15 cellular contexts compared by ENCODE assay signal in the genomic region with DNA sequence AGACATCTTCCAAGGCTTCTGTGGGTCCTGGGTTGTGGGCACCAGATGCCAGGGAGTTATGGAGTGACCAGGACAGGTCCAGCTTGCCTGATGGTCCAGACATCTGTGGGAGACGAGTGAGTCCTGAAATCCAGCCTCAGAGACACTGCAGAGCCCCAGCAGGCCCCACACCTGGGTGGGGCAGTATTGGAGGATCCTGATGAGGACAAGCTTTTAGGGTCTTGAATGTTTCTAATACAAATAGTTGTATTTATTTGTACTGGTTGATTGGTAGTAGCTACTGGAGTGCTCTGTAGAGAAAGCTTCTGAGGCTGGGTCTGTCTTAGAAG.
DNase-seq lines count a peak whose midpoint lies in the region; ATAC-seq, FAIRE-seq and TF ChIP-seq lines count a peak whose summit lies in the region.
"Had no signal": no experiment of that assay in that cellular context is flagged by ENCODE, and none has a peak within 500 bp of the region (broad histone marks: within the 10 kb centered on the region; RNA-seq: fewer than 3 reads in every experiment).

No MANE protein-coding gene starts in this region.

- TF ChIP-seq RAD21 in A549 (conservative IDR thresholded peaks at IDR 0.05 in 1 of 2, IDR thresholded peaks at IDR 0.05 in 1 of 2): no peak

- POLR2A ChIA-PET in A549 (lab: Yijun Ruan, JAX) (no interaction called here), PC-3 (lab: Charles Lee; ENCODE audit: unreplicated experiment) (no interaction called here)
- POLR2A ChIA-PET in activated CD4-positive, alpha-beta T cell treated with anti-CD3 and anti-CD28 coated beads for 36 hours (lab: Charles Lee): no interaction called here

- peaks cover 6% of the 10 kb centered on the region; the same call in 1 of the 2 replicates for H3K27me3 ChIP-seq in GM23338 (ENCODE audit: insufficient read depth)
- H3K27me3 ChIP-seq in PC-3 (ENCODE audit: low read length): no peaks in the 10 kb centered on the region

- no peaks in the 10 kb centered on the region for H3K79me2 ChIP-seq in GM23338 (replicated peaks; ENCODE audit: insufficient read depth)
- H3K79me2 ChIP-seq in PC-3 (ENCODE audit: low read length): no peaks in the 10 kb centered on the region

- no peaks in the 10 kb centered on the region for H3K4me1 Mint-ChIP-seq in GM23338
- H3K4me1 Mint-ChIP-seq in activated CD4-positive, alpha-beta T cell treated with anti-CD3 and anti-CD28 coated beads for 36 hours: peaks cover 4% of the 10 kb centered on the region

- H3K9me3 Mint-ChIP-seq in GM23338: no peaks in the 10 kb centered on the region
- no peaks in the 10 kb centered on the region for H3K9me3 Mint-ChIP-seq in activated CD4-positive, alpha-beta T cell treated with anti-CD3 and anti-CD28 coated beads for 36 hours (ENCODE audit: low read depth)
- H3K9me3 Mint-ChIP-seq: CD8-positive, alpha-beta T cell; T-helper 1 cell treated with Interleukin-12 subunit alpha and Interleukin-12 subunit beta and Interleukin-4 antibody, amounts not matched to agents 30 μg/mL and 1 μg/mL, for 36 hours had no signal

- no peak overlapping the region for H3K4me3 ChIP-seq in A549
- H3K4me3 ChIP-seq in GM23338: no peak overlapping the region
- no peak overlapping the region for H3K4me3 ChIP-seq in PC-3 (ENCODE audit: low read length)
- H3K4me3 ChIP-seq: GM23248 had no signal

- no peak overlapping the region for H3K9ac ChIP-seq in PC-3 (ENCODE audit: low read length)
- H3K9ac ChIP-seq: GM23248 had no signal

- H3K27ac ChIP-seq in A549: peak overlapping the region in 1 of 2 experiments; percentile 47; a peak in 2 of 6 replicates
- no peak overlapping the region for H3K27ac ChIP-seq in GM23338 (ENCODE audit: low read depth)
- no peak overlapping the region for H3K27ac ChIP-seq in PC-3 (ENCODE audit: low read length)
- H3K27ac ChIP-seq: GM23248 had no signal

- no peak for TF ChIP-seq EP300 in A549 (IDR thresholded peaks at IDR 0.05)

- ATAC-seq in A549: peak; percentile 33 to 35; a peak in 3 of 6 replicates
- peak; percentile 16 for ATAC-seq in GM23338
- no peak for ATAC-seq in PC-3
- no peak for ATAC-seq in GM19328 (IDR thresholded peaks at IDR 0.05; ENCODE audit: unreplicated experiment)
- ATAC-seq in GM18867 (IDR thresholded peaks at IDR 0.05; ENCODE audit: unreplicated experiment): no peak
- no peak for ATAC-seq in activated CD4-positive, alpha-beta T cell treated with anti-CD3 and anti-CD28 coated beads for 36 hours
- ATAC-seq: CD8-positive, alpha-beta T cell had no signal

- no TSS peak for BruUV-seq in PC-3 (replicated peaks; lab: Mats Ljungman, UMichigan)

- H3K4me2 ChIP-seq in A549 (peak overlapping the region; percentile 58), GM23338 (no peak overlapping the region), PC-3 (ENCODE audit: low read length) (peak overlapping the region; percentile 57)

- no peak for FAIRE-seq in A549 (lab: Jason Lieb, UNC)
- FAIRE-seq: RCC 7860 had no signal

- H4K20me1 ChIP-seq in GM23338 (replicated peaks; ENCODE audit: insufficient read depth) (no peaks in the 10 kb centered on the region), PC-3 (ENCODE audit: low read length) (no peaks in the 10 kb centered on the region)

- H3K36me3 ChIP-seq in GM23338 (ENCODE audit: insufficient read depth) (no peaks in the 10 kb centered on the region), PC-3 (ENCODE audit: low read depth, low read length) (no peaks in the 10 kb centered on the region)

- intact Hi-C loops in PC-3 (cut with micrococcal nuclease): loop anchor here (2.0 kb wide), 1 partner anchor 217 kb away; no protein-coding TSS in a partner anchor
- intact Hi-C loops in activated CD4-positive, alpha-beta T cell treated with anti-CD3 and anti-CD28 coated beads for 36 hours (cut with DNase I, micrococcal nuclease): loop anchor here (2.0 to 5.0 kb wide), 2 partner anchors 90 to 217 kb away; no protein-coding TSS in a partner anchor

- peak overlapping the region; percentile 87 for H2AFZ ChIP-seq in GM23338
- peak overlapping the region; percentile 69 for H2AFZ ChIP-seq in PC-3 (ENCODE audit: low read length)

- no peaks in the 10 kb centered on the region for H3K9me2 ChIP-seq in GM23338 (ENCODE audit: insufficient read depth)
- no peaks in the 10 kb centered on the region for H3K9me2 ChIP-seq in PC-3 (replicated peaks; ENCODE audit: low read length)

- no peaks in the 10 kb centered on the region for H3K9me3 ChIP-seq in A549
- no peaks in the 10 kb centered on the region for H3K9me3 ChIP-seq in PC-3 (ENCODE audit: low read length)

- no peak overlapping the region for H3K27ac Mint-ChIP-seq in GM23338
- H3K27ac Mint-ChIP-seq in activated CD4-positive, alpha-beta T cell treated with anti-CD3 and anti-CD28 coated beads for 36 hours: no peak overlapping the region
- H3K27ac Mint-ChIP-seq: CD8-positive, alpha-beta T cell; T-helper 1 cell treated with Interleukin-12 subunit alpha and Interleukin-12 subunit beta and Interleukin-4 antibody, amounts not matched to agents 30 μg/mL and 1 μg/mL, for 36 hours had no signal

- no peak for TF ChIP-seq CTCF in A549 (IDR thresholded peaks at IDR 0.05)
- TF ChIP-seq CTCF in GM23338 (conservative IDR thresholded peaks at IDR 0.05; ENCODE audit: low read depth in 2 of 2): no peak
- TF ChIP-seq CTCF in PC-3 (conservative IDR thresholded peaks at IDR 0.05; ENCODE audit: low read depth, low read length): 0 out of 2 replicates have a peak, but pooled peaks have one; percentile 5

- no peaks in the 10 kb centered on the region for H3K36me3 Mint-ChIP-seq in GM23338 (ENCODE audit: low read depth)
- no peaks in the 10 kb centered on the region for H3K36me3 Mint-ChIP-seq in activated CD4-positive, alpha-beta T cell treated with anti-CD3 and anti-CD28 coated beads for 36 hours (ENCODE audit: low read depth)
- H3K36me3 Mint-ChIP-seq: CD8-positive, alpha-beta T cell had no signal

- DNase-seq in A549 (ENCODE audit: low read depth in 1 of 2, low spot score in 1 of 2) (no peak), GM23338 (ENCODE audit: low spot score) (no peak), PC-3 (no peak), mesenteric fat pad (ENCODE audit: low spot score) (peak; percentile 69)
- no peak for DNase-seq in activated CD4-positive, alpha-beta T cell treated with anti-CD3 and anti-CD28 coated beads for 36 hours
- DNase-seq in NK-92 treated with Interleukin-12 subunit alpha and Interleukin-12 subunit beta, amount 100 ng/mL, for 24 hours (lab: John Stamatoyannopoulos, UW): no peak
- DNase-seq: DMS79, NCI-H1436 treated with DMSO at 0.1 percent for 48 hours, NCI-H2029 treated with DMSO at 0.1 percent for 48 hours had no signal

- H3K27me3 Mint-ChIP-seq in GM23338 (ENCODE audit: insufficient read depth, low read depth, poor library complexity): peaks cover 4% of the 10 kb centered on the region
- H3K27me3 Mint-ChIP-seq in activated CD4-positive, alpha-beta T cell treated with anti-CD3 and anti-CD28 coated beads for 36 hours: peaks cover 15% of the 10 kb centered on the region

- 0 out of 3 replicates have a peak, but pooled peaks cover 4% of the 10 kb centered on the region for H3K4me1 ChIP-seq in A549
- no peaks in the 10 kb centered on the region for H3K4me1 ChIP-seq in GM23338 (ENCODE audit: insufficient read depth)
- peaks cover 4% of the 10 kb centered on the region for H3K4me1 ChIP-seq in PC-3 (ENCODE audit: insufficient read depth, low read length)

- H3F3A ChIP-seq in GM23338 (replicated peaks; ENCODE audit: low read depth) (0 out of 2 replicates have a peak, but pooled peaks cover 4% of the 10 kb centered on the region), PC-3 (ENCODE audit: low read length, unreplicated experiment) (no peaks in the 10 kb centered on the region)

- H3K4me3 Mint-ChIP-seq in GM23338: no peak overlapping the region
- H3K4me3 Mint-ChIP-seq in activated CD4-positive, alpha-beta T cell treated with anti-CD3 and anti-CD28 coated beads for 36 hours: no peak overlapping the region
- H3K4me3 Mint-ChIP-seq: CD8-positive, alpha-beta T cell; T-helper 1 cell treated with Interleukin-12 subunit alpha and Interleukin-12 subunit beta and Interleukin-4 antibody, amounts not matched to agents 30 μg/mL and 1 μg/mL, for 36 hours had no signal

- no peak for TF ChIP-seq POLR2A in A549 (IDR thresholded peaks at IDR 0.05; ENCODE audit: low read length)

- WGBS in A549 (ENCODE audit: missing lambda C conversion rate): 0% methylated on average over 1 of the region's 1 CpG

- CTCF ChIA-PET in A549 (lab: Yijun Ruan, JAX): interaction anchor here (0.6 to 4.5 kb wide), 42 partner anchors 9 to 518 kb away, joined by 3 to 87 read pairs (median 4); a partner anchor contains a TSS
- CTCF ChIA-PET in PC-3 (lab: Charles Lee): interaction anchor here (0.6 to 1.9 kb wide), 5 partner anchors 15 to 242 kb away, joined by 3 to 15 read pairs (median 6); no protein-coding TSS in a partner anchor
- CTCF ChIA-PET in activated CD4-positive, alpha-beta T cell treated with anti-CD3 and anti-CD28 coated beads for 36 hours (lab: Charles Lee): interaction anchor here (0.6 to 3.0 kb wide), 18 partner anchors 9 to 564 kb away, joined by 3 to 26 read pairs (median 4); no protein-coding TSS in a partner anchor

TF ChIP-seq in A549, 52 proteins besides CTCF, POLR2A, EP300 and RAD21:
- TF ChIP-seq EHF (CRISPR knock-in tag; IDR thresholded peaks at IDR 0.05): no peak
- TF ChIP-seq ZFP36 (IDR thresholded peaks at IDR 0.05; ENCODE audit: borderline replicate concordance, partially characterized antibody): no peak
- no peak for TF ChIP-seq CBX2 (IDR thresholded peaks at IDR 0.05; ENCODE audit: borderline replicate concordance, low read depth)

TF ChIP-seq in GM23338, 12 proteins besides CTCF, POLR2A, EP300 and RAD21 (continues in another document):
- no peak for TF ChIP-seq CREB1 (CRISPR knock-in tag; IDR thresholded peaks at IDR 0.05; ENCODE audit: low read depth)
- TF ChIP-seq, protein P1, sequence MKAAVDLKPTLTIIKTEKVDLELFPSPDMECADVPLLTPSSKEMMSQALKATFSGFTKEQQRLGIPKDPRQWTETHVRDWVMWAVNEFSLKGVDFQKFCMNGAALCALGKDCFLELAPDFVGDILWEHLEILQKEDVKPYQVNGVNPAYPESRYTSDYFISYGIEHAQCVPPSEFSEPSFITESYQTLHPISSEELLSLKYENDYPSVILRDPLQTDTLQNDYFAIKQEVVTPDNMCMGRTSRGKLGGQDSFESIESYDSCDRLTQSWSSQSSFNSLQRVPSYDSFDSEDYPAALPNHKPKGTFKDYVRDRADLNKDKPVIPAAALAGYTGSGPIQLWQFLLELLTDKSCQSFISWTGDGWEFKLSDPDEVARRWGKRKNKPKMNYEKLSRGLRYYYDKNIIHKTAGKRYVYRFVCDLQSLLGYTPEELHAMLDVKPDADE (IDR thresholded peaks at IDR 0.05): no peak
- TF ChIP-seq STAT1 (IDR thresholded peaks at IDR 0.05; ENCODE audit: unreplicated experiment): no peak
- no peak for TF ChIP-seq JUNB (IDR thresholded peaks at IDR 0.05; ENCODE audit: unreplicated experiment)
- no peak for TF ChIP-seq POLR2AphosphoS5 (IDR thresholded peaks at IDR 0.05; ENCODE audit: low read depth)

Comparison
In these comparisons a context has a peak if more than half of its experiments do, and no peak if none do; other contexts are left out.
1. ATAC-seq: peak in A549 (2 of 2) and GM23338 (single experiment); none in PC-3 (single experiment), GM19328 (single experiment), GM18867 (single experiment) and activated CD4-positive, alpha-beta T cell treated with anti-CD3 and anti-CD28 coated beads for 36 hours (single experiment).